31 cellular contexts compared by ENCODE assay signal in genomic region chr2:100683231-100683630, GRCh38.
"Had no signal": no experiment of that assay in that cellular context is flagged by ENCODE, and none has a peak within 500 bp of the region (broad histone marks: within the 10 kb centered on the region; RNA-seq: fewer than 3 reads in every experiment).

No MANE protein-coding gene starts in this region.

- H3K27ac Mint-ChIP-seq: activated CD4-positive, alpha-beta memory T cell treated with anti-CD3 and anti-CD28 coated beads for 36 hours; activated CD4-positive, alpha-beta T cell treated with anti-CD3 and anti-CD28 coated beads for 36 hours; activated CD4-positive, alpha-beta T cell treated with anti-CD3 and anti-CD28 coated beads, Interleukin-2, amount 10 ng/mL, durations not matched to agents 24 days and 14 days; activated CD8-positive, alpha-beta T cell treated with anti-CD3 and anti-CD28 coated beads, Interleukin-2, amount 10 ng/mL, durations not matched to agents 7 days and 5 days; activated naive CD4-positive, alpha-beta T cell treated with anti-CD3 and anti-CD28 coated beads, Interleukin-2, amount 10 ng/mL, durations not matched to agents 7 days and 5 days; activated naive CD4-positive, alpha-beta T cell treated with anti-CD3 and anti-CD28 coated beads, Interleukin-2, amount 50 U/mL, for 72 hours; activated naive CD8-positive, alpha-beta T cell treated with anti-CD3 and anti-CD28 coated beads, Interleukin-2, amount 10 ng/mL, durations not matched to agents 7 days and 5 days; activated T-cell treated with anti-CD3 and anti-CD28 coated beads, Interleukin-2, amount 50 U/mL, for 24 hours; activated T-cell treated with anti-CD3 and anti-CD28 coated beads, Interleukin-2, amount 50 U/mL, for 72 hours; dendritic cell treated with granulocyte-macrophage colony-stimulating factor and Interleukin-4, amounts not matched to agents 40 ng/mL and 50 ng/mL, for 4 days had no signal

- H3K27ac ChIP-seq: ascending aorta, breast epithelium, cardiac muscle cell, coronary artery, dorsolateral prefrontal cortex, foreskin keratinocyte, gastrocnemius medialis, heart left ventricle had no signal

- H3K4me1 ChIP-seq: ascending aorta, breast epithelium, foreskin keratinocyte, gastrocnemius medialis, heart left ventricle had no signal

- H3K4me3 ChIP-seq: ascending aorta, breast epithelium, cardiac muscle cell, coronary artery, dorsolateral prefrontal cortex, gastrocnemius medialis, heart left ventricle had no signal

- H3K36me3 ChIP-seq: ascending aorta, breast epithelium, cardiac muscle cell, gastrocnemius medialis, heart left ventricle had no signal

- H3K27me3 ChIP-seq: ascending aorta, breast epithelium, cardiac muscle cell, dorsolateral prefrontal cortex, gastrocnemius medialis had no signal

- H3K9me3 ChIP-seq: gastrocnemius medialis had no signal

- H3K36me3 Mint-ChIP-seq: activated CD4-positive, alpha-beta memory T cell treated with anti-CD3 and anti-CD28 coated beads for 36 hours; activated naive CD4-positive, alpha-beta T cell treated with anti-CD3 and anti-CD28 coated beads, Interleukin-2, amount 10 ng/mL, durations not matched to agents 7 days and 5 days; brain had no signal

- H3K4me3 Mint-ChIP-seq: activated CD4-positive, alpha-beta memory T cell treated with anti-CD3 and anti-CD28 coated beads for 36 hours; activated CD4-positive, alpha-beta T cell treated with anti-CD3 and anti-CD28 coated beads for 36 hours; activated CD4-positive, alpha-beta T cell treated with anti-CD3 and anti-CD28 coated beads, Interleukin-2, amount 10 ng/mL, durations not matched to agents 24 days and 14 days; activated CD8-positive, alpha-beta T cell treated with anti-CD3 and anti-CD28 coated beads, Interleukin-2, amount 10 ng/mL, durations not matched to agents 7 days and 5 days; activated naive CD4-positive, alpha-beta T cell treated with anti-CD3 and anti-CD28 coated beads, Interleukin-2, amount 10 ng/mL, durations not matched to agents 7 days and 5 days; activated naive CD8-positive, alpha-beta T cell treated with anti-CD3 and anti-CD28 coated beads, Interleukin-2, amount 10 ng/mL, durations not matched to agents 7 days and 5 days; activated T-cell treated with anti-CD3 and anti-CD28 coated beads, Interleukin-2, amount 50 U/mL, for 24 hours; activated T-cell treated with anti-CD3 and anti-CD28 coated beads, Interleukin-2, amount 50 U/mL, for 72 hours; brain; dendritic cell treated with granulocyte-macrophage colony-stimulating factor and Interleukin-4, amounts not matched to agents 40 ng/mL and 50 ng/mL, for 4 days had no signal

- H3K4me1 Mint-ChIP-seq: brain had no signal

- DNase-seq: activated CD4-positive, alpha-beta memory T cell treated with anti-CD3 and anti-CD28 coated beads for 36 hours; activated CD4-positive, alpha-beta T cell treated with anti-CD3 and anti-CD28 coated beads for 36 hours; activated CD4-positive, alpha-beta T cell treated with anti-CD3 and anti-CD28 coated beads, Interleukin-2, amount 10 ng/mL, durations not matched to agents 24 days and 14 days; activated CD4-positive, CD25-positive, alpha-beta regulatory T cell; activated CD4-positive, CD25-positive, alpha-beta regulatory T cell treated with anti-CD3 and anti-CD28 coated beads, Interleukin-2, amount 50 U/mL, for 72 hours; activated CD8-positive, alpha-beta memory T cell treated with anti-CD3 and anti-CD28 coated beads, Interleukin-2, amount 50 U/mL, for 48 hours; activated CD8-positive, alpha-beta T cell treated with anti-CD3 and anti-CD28 coated beads, Interleukin-2, amount 10 ng/mL, durations not matched to agents 7 days and 5 days; activated gamma-delta T cell; activated naive CD4-positive, alpha-beta T cell; activated naive CD4-positive, alpha-beta T cell treated with anti-CD3 and anti-CD28 coated beads, Interleukin-2, amount 10 ng/mL, durations not matched to agents 7 days and 5 days; activated naive CD8-positive, alpha-beta T cell treated with anti-CD3 and anti-CD28 coated beads, Interleukin-2, amount 10 ng/mL, durations not matched to agents 7 days and 5 days; activated T-cell treated with anti-CD3 and anti-CD28 coated beads for 4 hours; activated T-cell treated with anti-CD3 and anti-CD28 coated beads, Interleukin-2, amount 50 U/mL, for 24 hours; activated T-cell treated with anti-CD3 and anti-CD28 coated beads, Interleukin-2, amount 50 U/mL, for 72 hours; central memory CD4-positive, alpha-beta T cell; cerebellar nuclear complex; dorsolateral prefrontal cortex; effector memory CD4-positive, alpha-beta T cell; foreskin keratinocyte; gastrocnemius medialis; glutamatergic neuron; heart left ventricle; T-helper 2 cell had no signal

- ATAC-seq: activated CD4-positive, alpha-beta T cell treated with anti-CD3 and anti-CD28 coated beads for 36 hours; activated CD8-positive, alpha-beta T cell treated with anti-CD3 and anti-CD28 coated beads, Interleukin-2, amount 10 ng/mL, durations not matched to agents 7 days and 5 days; activated naive CD4-positive, alpha-beta T cell treated with anti-CD3 and anti-CD28 coated beads, Interleukin-2, amount 50 U/mL, for 72 hours; activated T-cell treated with anti-CD3 and anti-CD28 coated beads, Interleukin-2, amount 50 U/mL, for 72 hours; esophagus mucosa; foreskin keratinocyte; gastrocnemius medialis; heart left ventricle had no signal

- H3K27me3 Mint-ChIP-seq: activated CD4-positive, alpha-beta memory T cell treated with anti-CD3 and anti-CD28 coated beads for 36 hours; activated CD4-positive, alpha-beta T cell treated with anti-CD3 and anti-CD28 coated beads for 36 hours; activated naive CD8-positive, alpha-beta T cell treated with anti-CD3 and anti-CD28 coated beads, Interleukin-2, amount 10 ng/mL, durations not matched to agents 7 days and 5 days; activated T-cell treated with anti-CD3 and anti-CD28 coated beads, Interleukin-2, amount 50 U/mL, for 24 hours; brain; dendritic cell treated with granulocyte-macrophage colony-stimulating factor and Interleukin-4, amounts not matched to agents 40 ng/mL and 50 ng/mL, for 4 days had no signal
